14 cellular contexts compared by ENCODE assay signal in the genomic region with DNA sequence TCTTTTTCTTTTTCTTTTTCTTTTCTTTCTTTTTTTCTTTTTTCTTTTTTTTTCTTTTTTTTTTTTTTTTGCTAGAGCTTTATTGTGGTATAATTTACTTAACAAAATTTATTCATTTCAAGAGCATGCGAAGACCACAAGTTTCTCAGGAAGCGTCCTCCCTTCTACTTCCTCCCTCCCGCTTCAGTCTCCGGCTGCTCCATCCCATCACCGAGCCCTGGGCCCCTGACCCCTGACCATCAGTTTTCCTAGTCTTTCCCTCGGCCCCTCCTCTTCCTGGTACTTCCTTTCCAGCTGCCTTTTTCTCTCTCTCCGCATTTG. TPM values are rescaled to one million over a fixed set of nuclear protein-coding genes. Genes with fewer than 3 reads are reported as not detected.
DNase-seq lines count a peak whose midpoint lies in the region; ATAC-seq, FAIRE-seq and TF ChIP-seq lines count a peak whose summit lies in the region.
"Had no signal": no experiment of that assay in that cellular context is flagged by ENCODE, and none has a peak within 500 bp of the region (broad histone marks: within the 10 kb centered on the region; RNA-seq: fewer than 3 reads in every experiment).

No MANE protein-coding gene starts in this region.

- peaks cover 5% of the 10 kb centered on the region for H3K27me3 Mint-ChIP-seq in GM23338 (ENCODE audit: insufficient read depth, low read depth, poor library complexity)
- no peaks in the 10 kb centered on the region for H3K27me3 Mint-ChIP-seq in activated T-helper 2 cell treated with anti-CD3 and anti-CD28 coated beads, Interferon-gamma antibody, Interleukin-2, Interleukin-4, amounts not matched to agents 10 μg/mL and 5 μg/mL and 100 μg/mL, durations not matched to agents 14 hours and 24 hours and 36 hours (ENCODE audit: low read depth)

- DNase-seq in DMS53 (lab: John Stamatoyannopoulos, UW) (peak; percentile 46), DMS53 treated with DMSO at 0.1 percent for 48 hours (lab: John Stamatoyannopoulos, UW; ENCODE audit: unreplicated experiment) (no peak), GM23338 (ENCODE audit: low spot score) (peak; percentile 70), HepG2 (ENCODE audit: low spot score) (no peak), nucleus accumbens (lab: John Stamatoyannopoulos, UW) (no peak), AG08396 (ENCODE audit: low spot score) (no peak), foreskin melanocyte (no peak)
- no peak for DNase-seq in activated T-helper 2 cell treated with anti-CD3 and anti-CD28 coated beads, Interferon-gamma antibody, Interleukin-2, Interleukin-4, amounts not matched to agents 10 μg/mL and 5 μg/mL and 100 μg/mL, durations not matched to agents 14 hours and 24 hours and 36 hours (ENCODE audit: low spot score)
- DNase-seq: activated CD4-positive, CD25-positive, alpha-beta regulatory T cell; RPMI8226 had no signal

- H3K4me1 ChIP-seq in GM23338 (ENCODE audit: insufficient read depth), result peaks cover 14% of the 10 kb centered on the region
- peaks cover 37% of the 10 kb centered on the region for H3K4me1 ChIP-seq in HepG2 (ENCODE audit: insufficient read depth, low read length)

- TF ChIP-seq EP300 in HepG2 (IDR thresholded peaks at IDR 0.05; ENCODE audit: low read depth in 2 of 2, low read length in 2 of 2) (no peak), HepG2 (CRISPR knock-in tag; IDR thresholded peaks at IDR 0.05; ENCODE audit: borderline replicate concordance) (no peak)

- peak overlapping the region; percentile 83 for H3K4me2 ChIP-seq in GM23338
- no peak overlapping the region for H3K4me2 ChIP-seq in HepG2 (ENCODE audit: low read depth, low read length)
- H3K4me2 ChIP-seq: BLaER1 had no signal

- peak overlapping the region; percentile 69 for H3K4me3 Mint-ChIP-seq in GM23338
- peak overlapping the region; percentile 46 for H3K4me3 Mint-ChIP-seq in activated T-helper 2 cell treated with anti-CD3 and anti-CD28 coated beads, Interferon-gamma antibody, Interleukin-2, Interleukin-4, amounts not matched to agents 10 μg/mL and 5 μg/mL and 100 μg/mL, durations not matched to agents 14 hours and 24 hours and 36 hours (ENCODE audit: low read depth)

- H2AFZ ChIP-seq in GM23338 (no peak overlapping the region), HepG2 (ENCODE audit: low read length) (no peak overlapping the region)

- TF ChIP-seq RAD21 in HepG2 (CRISPR knock-in tag; IDR thresholded peaks at IDR 0.05), result no peak

- 86% methylated on average over 7 of the region's 7 CpGs for WGBS in HepG2 (ENCODE audit: low lambda C conversion rate)

- H3K36me3 Mint-ChIP-seq in GM23338 (ENCODE audit: low read depth), result peaks cover 14% of the 10 kb centered on the region
- peaks cover 56% of the 10 kb centered on the region for H3K36me3 Mint-ChIP-seq in activated T-helper 2 cell treated with anti-CD3 and anti-CD28 coated beads, Interferon-gamma antibody, Interleukin-2, Interleukin-4, amounts not matched to agents 10 μg/mL and 5 μg/mL and 100 μg/mL, durations not matched to agents 14 hours and 24 hours and 36 hours (ENCODE audit: low read depth)

- no peaks in the 10 kb centered on the region; the same call in 1 of the 2 replicates for H3K79me2 ChIP-seq in GM23338 (replicated peaks; ENCODE audit: insufficient read depth)
- no peaks in the 10 kb centered on the region for H3K79me2 ChIP-seq in HepG2 (ENCODE audit: insufficient read depth, low read length)

- in situ Hi-C loops in HepG2 (cut with HindIII; ENCODE audit: extremely low pct_ligation_motif_present, low pct_unique_long_range_greater_than_20kb), result no loop called here

- H4K20me1 ChIP-seq in GM23338 (replicated peaks; ENCODE audit: insufficient read depth), result no peaks in the 10 kb centered on the region
- no peaks in the 10 kb centered on the region for H4K20me1 ChIP-seq in HepG2 (ENCODE audit: insufficient read depth, low read length)
- H4K20me1 ChIP-seq: BLaER1 had no signal

- H3K36me3 ChIP-seq in GM23338 (ENCODE audit: insufficient read depth) (no peaks in the 10 kb centered on the region), HepG2 (replicated peaks in 1 of 2; ENCODE audit: control insufficient read depth in 1 of 2, insufficient read depth in 2 of 2, low read length in 2 of 2) (peaks cover 6 to 19% of the 10 kb centered on the region in 2 experiments; a peak in 4 of 5 replicates)
- H3K36me3 ChIP-seq: BLaER1 had no signal

- H3K27me3 ChIP-seq in GM23338 (ENCODE audit: insufficient read depth), result no peaks in the 10 kb centered on the region
- H3K27me3 ChIP-seq in HepG2 (ENCODE audit: control insufficient read depth in 1 of 2, insufficient read depth in 2 of 2, low read length in 2 of 2), result no peaks in the 10 kb centered on the region
- H3K27me3 ChIP-seq: BLaER1 had no signal

- no peak for TF ChIP-seq POLR2A in HepG2 (IDR thresholded peaks at IDR 0.05; ENCODE audit: insufficient read depth in 1 of 2, low read depth in 2 of 2, low read length in 2 of 2)

- no peak overlapping the region for H3K9ac ChIP-seq in HepG2 (ENCODE audit: insufficient read depth, low read depth, low read length)
- H3K9ac ChIP-seq: BLaER1 had no signal

- POLR2A ChIA-PET in HepG2 (lab: Yijun Ruan, JAX), result no interaction called here

- FAIRE-seq in HepG2 (lab: Jason Lieb, UNC), result no peak

- BruUV-seq in HepG2 (replicated peaks; lab: Mats Ljungman, UMichigan), result no TSS peak

- intact Hi-C loops in activated T-helper 2 cell treated with anti-CD3 and anti-CD28 coated beads, Interferon-gamma antibody, Interleukin-2, Interleukin-4, amounts not matched to agents 10 μg/mL and 5 μg/mL and 100 μg/mL, durations not matched to agents 14 hours and 24 hours and 36 hours (cut with micrococcal nuclease), result no loop called here
- intact Hi-C loops in HepG2 (cut with micrococcal nuclease; ENCODE audit: unreplicated experiment), result no loop called here

- H3K9me2 ChIP-seq in GM23338 (ENCODE audit: insufficient read depth), result no peaks in the 10 kb centered on the region

- peak overlapping the region; percentile 6; the same call in 1 of the 2 replicates for H3K27ac Mint-ChIP-seq in GM23338
- peak overlapping the region; percentile 54 for H3K27ac Mint-ChIP-seq in activated T-helper 2 cell treated with anti-CD3 and anti-CD28 coated beads, Interferon-gamma antibody, Interleukin-2, Interleukin-4, amounts not matched to agents 10 μg/mL and 5 μg/mL and 100 μg/mL, durations not matched to agents 14 hours and 24 hours and 36 hours

- peaks cover 17% of the 10 kb centered on the region for H3K4me1 Mint-ChIP-seq in GM23338
- H3K4me1 Mint-ChIP-seq in activated T-helper 2 cell treated with anti-CD3 and anti-CD28 coated beads, Interferon-gamma antibody, Interleukin-2, Interleukin-4, amounts not matched to agents 10 μg/mL and 5 μg/mL and 100 μg/mL, durations not matched to agents 14 hours and 24 hours and 36 hours (ENCODE audit: low read depth), result peaks cover 46% of the 10 kb centered on the region

- no peaks in the 10 kb centered on the region; the same call in 2 of the 3 replicates for H3K9me3 Mint-ChIP-seq in GM23338
- H3K9me3 Mint-ChIP-seq in activated T-helper 2 cell treated with anti-CD3 and anti-CD28 coated beads, Interferon-gamma antibody, Interleukin-2, Interleukin-4, amounts not matched to agents 10 μg/mL and 5 μg/mL and 100 μg/mL, durations not matched to agents 14 hours and 24 hours and 36 hours, result no peaks in the 10 kb centered on the region

- no peaks in the 10 kb centered on the region for H3F3A ChIP-seq in GM23338 (replicated peaks; ENCODE audit: low read depth)

- TF ChIP-seq CTCF in GM23338 (conservative IDR thresholded peaks at IDR 0.05; ENCODE audit: low read depth in 2 of 2), result no peak
- no peak for TF ChIP-seq CTCF in HepG2 (CRISPR knock-in tag; IDR thresholded peaks at IDR 0.05)

- H3K27ac ChIP-seq in GM23338 (ENCODE audit: low read depth) (0 out of 2 replicates have a peak overlapping the region, but pooled peaks have one; percentile 63), HepG2 (ENCODE audit: extremely low read length, insufficient read depth, low read length) (no peak overlapping the region)
- H3K27ac ChIP-seq: 22Rv1, BLaER1 had no signal

- no peaks in the 10 kb centered on the region for H3K9me3 ChIP-seq in HepG2 (ENCODE audit: low read length)

- CTCF ChIA-PET in HepG2 (lab: Yijun Ruan, JAX; ENCODE audit: low intra/inter-chr PET ratio, low total read pairs), result no interaction called here

- H3K4me3 ChIP-seq in GM23338, result peak overlapping the region; percentile 55
- no peak overlapping the region for H3K4me3 ChIP-seq in HepG2 (replicated peaks in 1 of 3; ENCODE audit: insufficient read depth in 1 of 3, low read depth in 2 of 3, low read length in 3 of 3)
- H3K4me3 ChIP-seq: BLaER1 had no signal

- ATAC-seq in GM23338 (peak; percentile 80), HepG2 (no peak)
- ATAC-seq: left lobe of liver had no signal

RNA-seq across cellular contexts. Expression of gene C9orf152, which starts 34.7 kb away (rescaled TPM):
- total RNA-seq in GM23338 (2014; rRNA removed; shearing (Covaris generic)), result not detected in 2 replicates
- polyA plus RNA-seq in GM23338 (2016; fragmentation: Nextera tagmentation; extraction: Ambion mirVana) (not detected in 2 replicates), HepG2 (2011; rRNA removed) (0.18 and 0.48 TPM in 2 replicates)
- not detected in 2 replicates for total RNA-seq in activated T-helper 2 cell treated with anti-CD3 and anti-CD28 coated beads, Interferon-gamma antibody, Interleukin-2, Interleukin-4, amounts not matched to agents 10 μg/mL and 5 μg/mL and 100 μg/mL, durations not matched to agents 14 hours and 24 hours and 36 hours
- 0.24 and 0.67 TPM in 2 replicates for total RNA-seq in HepG2 (2016; rRNA removed; fragmentation: Illumina TruSeq; extraction: Trizol)
- total RNA-seq in HepG2 (2016; cell fraction: cytosol; rRNA removed; fragmentation: Illumina TruSeq; extraction: Trizol; ENCODE audit: low read depth), result 0.09 and 0.20 TPM in 2 replicates
- 0.24 and 0.42 TPM in 2 replicates for total RNA-seq in HepG2 (2016; cell fraction: insoluble cytoplasmic fraction; rRNA removed; fragmentation: Illumina TruSeq; extraction: Trizol)
- 0.48 and 0.56 TPM in 2 replicates for total RNA-seq in HepG2 (2016; cell fraction: membrane; rRNA removed; fragmentation: Illumina TruSeq; extraction: Trizol)
- 0.13 TPM in 1 of 2 replicates, not detected in the other for total RNA-seq in HepG2 (2016; cell fraction: nucleus; rRNA removed; fragmentation: Illumina TruSeq; extraction: Trizol)
- 0.15 and 0.16 TPM in 2 replicates for polyA plus RNA-seq in HepG2 (2011; cell fraction: cytosol; rRNA removed)
- polyA plus RNA-seq in HepG2 (2011; cell fraction: nucleus; rRNA removed), result 0.09 and 0.18 TPM in 2 replicates
- polyA plus RNA-seq in HepG2 (2012), result 0.24 and 0.53 TPM in 2 replicates
- 0.19 and 0.31 TPM in 2 replicates for polyA plus RNA-seq in HepG2 (2016; cell fraction: cytosol; fragmentation: Illumina TruSeq; extraction: Trizol; ENCODE audit: low read depth)
- 1.7 and 2.2 TPM in 2 replicates for polyA plus RNA-seq in HepG2 (2016; cell fraction: insoluble cytoplasmic fraction; fragmentation: Illumina TruSeq; extraction: Trizol; ENCODE audit: low read depth)
- polyA plus RNA-seq in HepG2 (2016; cell fraction: membrane; fragmentation: Illumina TruSeq; extraction: Trizol; ENCODE audit: low read depth), result 0.93 and 1.0 TPM in 2 replicates
- 0.94 and 1.7 TPM in 2 replicates for polyA plus RNA-seq in HepG2 (2016; cell fraction: nucleus; fragmentation: Illumina TruSeq; extraction: Trizol; ENCODE audit: insufficient read depth, low read depth)
- 0.60 TPM in 1 of 2 replicates, not detected in the other for polyA minus RNA-seq in HepG2 (2011; rRNA and poly(A)+ RNA removed; ENCODE audit: low replicate concordance)
- polyA minus RNA-seq in HepG2 (2011; cell fraction: cytosol; rRNA and poly(A)+ RNA removed), result 0.40 and 0.79 TPM in 2 replicates
- 0.13 TPM in 1 of 2 replicates, not detected in the other for polyA minus RNA-seq in HepG2 (2011; cell fraction: nucleus; rRNA and poly(A)+ RNA removed)
- total RNA-seq: posterior vena cava had no signal

Comparison
In these comparisons a context has a peak if more than half of its experiments do, and no peak if none do; other contexts are left out.
1. DNase-seq: peak in DMS53 (single experiment) and GM23338 (single experiment); none in DMS53 treated with DMSO at 0.1 percent for 48 hours (single experiment), activated T-helper 2 cell treated with anti-CD3 and anti-CD28 coated beads, Interferon-gamma antibody, Interleukin-2, Interleukin-4, amounts not matched to agents 10 μg/mL and 5 μg/mL and 100 μg/mL, durations not matched to agents 14 hours and 24 hours and 36 hours (single experiment), HepG2 (single experiment), nucleus accumbens (0 of 56), AG08396 (single experiment) and foreskin melanocyte (single experiment).